In genomic region chr2:234834228-234834923, GRCh38 we compare ENCODE assay signal across 26 cellular contexts.
"Had no signal": no experiment of that assay in that cellular context is flagged by ENCODE, and none has a peak within 500 bp of the region (broad histone marks: within the 10 kb centered on the region; RNA-seq: fewer than 3 reads in every experiment).

No MANE protein-coding gene starts in this region.

- H3K27me3 ChIP-seq: breast epithelium, SJSA1 had no signal

- H3K4me3 Mint-ChIP-seq: activated CD8-positive, alpha-beta T cell treated with anti-CD3 and anti-CD28 coated beads, Interleukin-2, amount 10 ng/mL, durations not matched to agents 7 days and 5 days; activated naive CD4-positive, alpha-beta T cell treated with anti-CD3 and anti-CD28 coated beads, Interleukin-2, amount 50 U/mL, for 24 hours; central memory CD8-positive, alpha-beta T cell; T-helper 2 cell treated with Interferon-gamma antibody and Interleukin-4, amounts not matched to agents 5 μg/mL and 100 μg/mL, for 36 hours had no signal

- H3K4me1 Mint-ChIP-seq: activated naive CD4-positive, alpha-beta T cell treated with anti-CD3 and anti-CD28 coated beads, Interleukin-2, amount 50 U/mL, for 24 hours; central memory CD8-positive, alpha-beta T cell had no signal

- H3K27ac Mint-ChIP-seq: activated CD8-positive, alpha-beta T cell treated with anti-CD3 and anti-CD28 coated beads, Interleukin-2, amount 10 ng/mL, durations not matched to agents 7 days and 5 days; activated naive CD4-positive, alpha-beta T cell treated with anti-CD3 and anti-CD28 coated beads, Interleukin-2, amount 50 U/mL, for 24 hours; T-helper 2 cell treated with Interferon-gamma antibody and Interleukin-4, amounts not matched to agents 5 μg/mL and 100 μg/mL, for 36 hours had no signal

- H3K4me2 ChIP-seq: KMS-11 had no signal

- H3K9me3 ChIP-seq: breast epithelium, SJSA1 had no signal

- H3K36me3 Mint-ChIP-seq: activated naive CD4-positive, alpha-beta T cell treated with anti-CD3 and anti-CD28 coated beads, Interleukin-2, amount 50 U/mL, for 24 hours had no signal

- H3K9ac ChIP-seq: KMS-11 had no signal

- H3K36me3 ChIP-seq: breast epithelium, SJSA1 had no signal

- DNase-seq: activated CD4-positive, alpha-beta T cell treated with anti-CD3 and anti-CD28 coated beads for 48 hours; activated CD4-positive, alpha-beta T cell treated with anti-CD3 and anti-CD28 coated beads, Interleukin-2, amount 50 U/mL, for 4 hours; activated CD4-positive, CD25-positive, alpha-beta regulatory T cell treated with anti-CD3 and anti-CD28 coated beads, Interleukin-2, amount 50 U/mL, for 72 hours; activated CD8-positive, alpha-beta memory T cell treated with anti-CD3 and anti-CD28 coated beads, Interleukin-2, amount 50 U/mL, for 48 hours; activated CD8-positive, alpha-beta T cell treated with anti-CD3 and anti-CD28 coated beads, Interleukin-2, amount 10 ng/mL, durations not matched to agents 7 days and 5 days; activated naive CD4-positive, alpha-beta T cell; activated T-cell treated with anti-CD3 and anti-CD28 coated beads, Interleukin-2, amount 50 U/mL, for 1 hour; aorta; NCI-H1092 treated with DMSO at 0.1 percent for 48 hours; NCI-H1417 treated with DMSO at 0.1 percent for 48 hours; NCI-H1694; NCI-H2029 treated with DMSO at 0.1 percent for 48 hours; NCI-H345; NCI-H510A; NCI-H526 treated with DMSO at 0.1 percent for 48 hours; NCI-H82; RPMI8226; SHP77; SW 1271 had no signal

- H3K27ac ChIP-seq: breast epithelium, KMS-11, SJSA1 had no signal

- H3K9me3 Mint-ChIP-seq: activated naive CD4-positive, alpha-beta T cell treated with anti-CD3 and anti-CD28 coated beads, Interleukin-2, amount 50 U/mL, for 24 hours; central memory CD8-positive, alpha-beta T cell; T-helper 2 cell treated with Interferon-gamma antibody and Interleukin-4, amounts not matched to agents 5 μg/mL and 100 μg/mL, for 36 hours had no signal

- ATAC-seq: activated CD8-positive, alpha-beta T cell treated with anti-CD3 and anti-CD28 coated beads, Interleukin-2, amount 10 ng/mL, durations not matched to agents 7 days and 5 days; SK-N-SH treated with all-trans-retinoic acid at 6 μM for 48 hours had no signal

- H3K4me3 ChIP-seq: breast epithelium, SJSA1 had no signal

- H3K4me1 ChIP-seq: breast epithelium had no signal
